Comparison of ENCODE assay signal across 26 cellular contexts in genomic region chr1:201332021-201332420, GRCh38. TPM values are rescaled to one million over a fixed set of nuclear protein-coding genes. Genes with fewer than 3 reads are reported as not detected.
DNase-seq lines count a peak whose midpoint lies in the region; ATAC-seq and TF ChIP-seq lines count a peak whose summit lies in the region.
"Had no signal": no experiment of that assay in that cellular context is flagged by ENCODE, and none has a peak within 500 bp of the region (broad histone marks: within the 10 kb centered on the region; RNA-seq: fewer than 3 reads in every experiment).

No MANE protein-coding gene starts in this region.

- H3K4me1 ChIP-seq in H9 (ENCODE audit: insufficient read depth, low read length) = no peaks in the 10 kb centered on the region
- H3K4me1 ChIP-seq: SJSA1 had no signal

- H3K23me2 ChIP-seq in H9 (ENCODE audit: insufficient read length, low read depth, low read length, poor library complexity, severe bottlenecking) = no peaks in the 10 kb centered on the region

- H3K27ac Mint-ChIP-seq in glutamatergic neuron (ENCODE audit: unreplicated experiment) (no peak overlapping the region), H9 (no peak overlapping the region)
- H3K27ac Mint-ChIP-seq: CD4-positive, CD25-positive, alpha-beta regulatory T cell had no signal

- H3K4ac ChIP-seq in H9 (ENCODE audit: low read depth, low read length) = no peak overlapping the region

- H2AFZ ChIP-seq in H9 (ENCODE audit: low read length) = no peak overlapping the region
- H2AFZ ChIP-seq: GM23248 had no signal

- ATAC-seq in Right ventricle myocardium inferior (no peak), left cardiac atrium (no peak)
- ATAC-seq: K562, Panc1 had no signal

- no peak overlapping the region for H3K4me3 Mint-ChIP-seq in glutamatergic neuron (ENCODE audit: unreplicated experiment)
- no peak overlapping the region for H3K4me3 Mint-ChIP-seq in H9
- H3K4me3 Mint-ChIP-seq: CD4-positive, CD25-positive, alpha-beta regulatory T cell had no signal

- TF ChIP-seq CTCF in glutamatergic neuron (IDR thresholded peaks at IDR 0.05; ENCODE audit: partially characterized antibody, unreplicated experiment) = no peak
- TF ChIP-seq CTCF in H9 (conservative IDR thresholded peaks at IDR 0.05) = no peak

- intact Hi-C loops in Right ventricle myocardium inferior (cut with DNase I) (no loop called here), left cardiac atrium (cut with DNase I) (no loop called here), posterior vena cava (cut with DNase I) (no loop called here)

- H4K91ac ChIP-seq in H9 (ENCODE audit: insufficient read length, low read depth, low read length) = no peak overlapping the region

- H2AK5ac ChIP-seq in H9 (ENCODE audit: insufficient read length, low read length) = no peak overlapping the region

- DNase-seq in Right ventricle myocardium inferior (ENCODE audit: missing footprints) = peak; percentile 42
- DNase-seq in left cardiac atrium = no peak
- peak; percentile 4 for DNase-seq in glutamatergic neuron
- DNase-seq in posterior vena cava (ENCODE audit: low spot score) = peak; percentile 53
- no peak for DNase-seq in SHP77 treated with DMSO at 0.1 percent for 48 hours (lab: John Stamatoyannopoulos, UW)
- DNase-seq in pons (ENCODE audit: low spot score) = no peak
- DNase-seq in H9 = no peak
- DNase-seq: 8988T; CD4-positive, CD25-positive, alpha-beta regulatory T cell; DMS153; DND-41; GM23248; H7; Kasumi-1; NCI-H1092 treated with DMSO at 0.1 percent for 48 hours; NCI-H1436; NCI-H187; NCI-H2081 treated with DMSO at 0.1 percent for 48 hours; NCI-H2171; NCI-H226; NCI-H510A; NCI-H69 had no signal

- H3K79me2 ChIP-seq in H9 (ENCODE audit: insufficient read depth, low read length) = no peaks in the 10 kb centered on the region

- H3K79me1 ChIP-seq in H9 (ENCODE audit: insufficient read depth, low read depth, low read length, poor library complexity, severe bottlenecking) = no peaks in the 10 kb centered on the region

- H3K9me3 Mint-ChIP-seq in glutamatergic neuron (ENCODE audit: unreplicated experiment) = peaks cover 6% of the 10 kb centered on the region
- no peaks in the 10 kb centered on the region for H3K9me3 Mint-ChIP-seq in H9
- H3K9me3 Mint-ChIP-seq: CD4-positive, CD25-positive, alpha-beta regulatory T cell had no signal

- H3K23ac ChIP-seq in H9 (ENCODE audit: insufficient read length, low read depth, low read length) = no peak overlapping the region

- H3K9me3 ChIP-seq in H9 (ENCODE audit: control insufficient read depth, low read depth, low read length) = no peaks in the 10 kb centered on the region
- H3K9me3 ChIP-seq: SJSA1 had no signal

- H3K4me1 Mint-ChIP-seq in glutamatergic neuron (ENCODE audit: low read depth, unreplicated experiment) = peaks cover 11% of the 10 kb centered on the region
- peaks cover 0 to 4% of the 10 kb centered on the region in 2 experiments; a peak in 1 of 4 replicates for H3K4me1 Mint-ChIP-seq in H9
- H3K4me1 Mint-ChIP-seq: CD4-positive, CD25-positive, alpha-beta regulatory T cell had no signal

- no peak overlapping the region for H4K8ac ChIP-seq in H9 (replicated peaks; ENCODE audit: insufficient read length, low read depth, low read length)

- H2BK5ac ChIP-seq in H9 (ENCODE audit: insufficient read length, low read length) = no peak overlapping the region

- no peak overlapping the region for H3K14ac ChIP-seq in H9 (ENCODE audit: insufficient read depth, low read length)

- H2BK120ac ChIP-seq in H9 (ENCODE audit: low read depth, low read length, poor library complexity, severe bottlenecking) = no peak overlapping the region

- no peaks in the 10 kb centered on the region for H4K20me1 ChIP-seq in H9 (ENCODE audit: control insufficient read depth, insufficient read depth, insufficient read length)

- no peak overlapping the region for H3T11ph ChIP-seq in H9 (ENCODE audit: low read length)

- H2BK15ac ChIP-seq in H9 (ENCODE audit: low read depth, low read length) = no peak overlapping the region

- no peak overlapping the region for H3K18ac ChIP-seq in H9 (ENCODE audit: insufficient read length, low read depth, low read length)

- peaks cover 7% of the 10 kb centered on the region for H3K27me3 Mint-ChIP-seq in glutamatergic neuron (ENCODE audit: unreplicated experiment)
- peaks cover under 1% of the 10 kb centered on the region for H3K27me3 Mint-ChIP-seq in H9 (ENCODE audit: low read depth)
- H3K27me3 Mint-ChIP-seq: CD4-positive, CD25-positive, alpha-beta regulatory T cell had no signal

- H3K27ac ChIP-seq in H9 (ENCODE audit: insufficient read length, low read depth, low read length) = no peak overlapping the region
- H3K27ac ChIP-seq: GM23248, SJSA1 had no signal

- H3K9ac ChIP-seq in H9 (ENCODE audit: extremely low read depth, insufficient read length, low read length) = no peak overlapping the region
- H3K9ac ChIP-seq: GM23248 had no signal

- no peak overlapping the region for H3K4me2 ChIP-seq in H9 (ENCODE audit: insufficient read depth, insufficient read length, low read length)

- H2BK12ac ChIP-seq in H9 (ENCODE audit: insufficient read length, low read depth, low read length) = no peak overlapping the region

- no peaks in the 10 kb centered on the region for H3K27me3 ChIP-seq in H9 (ENCODE audit: insufficient read depth, low read length)
- H3K27me3 ChIP-seq: SJSA1 had no signal

- H3K36me3 Mint-ChIP-seq in glutamatergic neuron (ENCODE audit: unreplicated experiment) (no peaks in the 10 kb centered on the region), H9 (ENCODE audit: insufficient read depth in 1 of 3, low read depth in 3 of 3) (no peaks in the 10 kb centered on the region)
- H3K36me3 Mint-ChIP-seq: CD4-positive, CD25-positive, alpha-beta regulatory T cell had no signal

- no CpG with 5 or more reads among the region's 8 CpGs for WGBS in H9 (ENCODE audit: extremely low coverage, insufficient read length, low lambda C conversion rate)

- H4K5ac ChIP-seq in H9 (ENCODE audit: insufficient read length, low read depth, low read length) = no peak overlapping the region

- no peak overlapping the region for H2BK20ac ChIP-seq in H9 (ENCODE audit: low read depth, low read length, poor library complexity, severe bottlenecking)

- no peak overlapping the region for H3K56ac ChIP-seq in H9 (ENCODE audit: insufficient read length, low read depth, low read length)

RNA-seq across cellular contexts. Expression of gene TNNT2, which starts 45.5 kb away (rescaled TPM):
- total RNA-seq in Right ventricle myocardium inferior = 9,445 TPM
- 1,000 to 10,000 TPM; 4,860 to 5,317 TPM for total RNA-seq in left cardiac atrium
- total RNA-seq in glutamatergic neuron (ENCODE audit: unreplicated experiment) = not detected
- total RNA-seq in posterior vena cava = not detected
- total RNA-seq in H9 (2021) = 5.9 and 8.6 TPM in 2 replicates
- total RNA-seq: CD4-positive, CD25-positive, alpha-beta regulatory T cell; GM23248; K562; M059J; SJSA1 had no signal

RNA-seq across cellular contexts. Expression of gene PKP1, which starts 48.7 kb away (rescaled TPM):
- total RNA-seq in Right ventricle myocardium inferior = 0.16 TPM
- 1 to 10 TPM in 1 of 2 donors, under 1 TPM in 1; 0.77 to 1.0 TPM for total RNA-seq in left cardiac atrium
- total RNA-seq in glutamatergic neuron (ENCODE audit: unreplicated experiment) = not detected
- 1 to 10 TPM in 1 of 2 donors, under 1 TPM in 1; 0.83 to 2.8 TPM for total RNA-seq in posterior vena cava
- 0.09 and 0.13 TPM in 2 replicates for total RNA-seq in H9 (2021)
- total RNA-seq: CD4-positive, CD25-positive, alpha-beta regulatory T cell; H7; K562; SJSA1 had no signal

Comparison
In these comparisons a context has a peak if more than half of its experiments do, and no peak if none do; other contexts are left out.
1. DNase-seq: peak in Right ventricle myocardium inferior (single experiment), glutamatergic neuron (single experiment) and posterior vena cava (single experiment); none in left cardiac atrium (single experiment), SHP77 treated with DMSO at 0.1 percent for 48 hours (single experiment), pons (single experiment) and H9 (single experiment).
2. RNA of gene TNNT2, which starts 45.5 kb away (total RNA-seq): 9,445 TPM in Right ventricle myocardium inferior (single experiment) and 4,860 to 5,317 TPM in left cardiac atrium; 5.9 to 8.6 TPM in H9, not detected in posterior vena cava and not detected in glutamatergic neuron (single experiment); every median in the first group is over 100 times any median in the second.